ENCODE assay signal across 8 cellular contexts in the genomic region with DNA sequence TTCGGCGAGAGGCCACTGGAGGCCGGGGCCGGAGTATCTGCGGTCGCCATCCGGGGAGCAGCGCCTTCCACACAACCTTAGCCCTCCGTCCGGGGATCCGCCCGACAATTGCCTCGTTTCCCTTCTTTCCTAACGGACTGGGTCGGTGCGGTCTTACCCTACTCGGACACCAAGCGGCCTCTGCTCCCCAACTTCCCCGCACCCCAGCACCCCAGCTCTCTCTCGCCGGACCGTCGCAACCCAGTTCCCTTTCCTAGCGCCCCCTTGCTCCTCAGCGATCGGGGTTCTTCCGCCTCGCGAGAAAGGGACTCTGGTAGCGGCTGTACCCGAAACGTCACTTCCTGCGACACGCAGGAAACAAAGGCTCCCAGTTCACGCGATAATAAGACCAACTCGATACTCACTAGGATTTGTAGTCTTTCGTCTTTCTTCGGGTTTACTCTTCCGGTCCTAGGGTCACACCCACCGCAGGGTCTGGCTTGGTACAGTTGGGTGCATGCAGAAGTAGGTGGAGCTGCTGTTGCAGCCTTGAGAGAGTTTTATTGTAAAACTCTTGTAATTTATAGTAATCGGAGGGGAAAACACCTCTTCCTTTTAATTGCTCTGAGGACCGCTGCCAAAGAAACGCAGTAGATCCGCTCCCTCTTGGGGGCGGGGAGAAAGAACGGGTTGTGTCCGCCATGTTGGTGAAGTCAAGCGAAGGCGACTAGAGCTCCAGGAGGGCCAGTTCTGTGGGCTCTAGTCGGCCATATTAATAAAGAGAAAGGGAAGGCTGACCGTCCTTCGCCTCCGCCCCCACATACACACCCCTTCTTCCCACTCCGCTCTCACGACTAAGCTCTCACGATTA.
DNase-seq lines count a peak whose midpoint lies in the region; TF ChIP-seq lines count a peak whose summit lies in the region.

A gene (plus strand): TSS at position 741 of the 850 bp plus-strand sequence. CDS start 209 bp downstream, outside the sequence.
A gene with protein sequence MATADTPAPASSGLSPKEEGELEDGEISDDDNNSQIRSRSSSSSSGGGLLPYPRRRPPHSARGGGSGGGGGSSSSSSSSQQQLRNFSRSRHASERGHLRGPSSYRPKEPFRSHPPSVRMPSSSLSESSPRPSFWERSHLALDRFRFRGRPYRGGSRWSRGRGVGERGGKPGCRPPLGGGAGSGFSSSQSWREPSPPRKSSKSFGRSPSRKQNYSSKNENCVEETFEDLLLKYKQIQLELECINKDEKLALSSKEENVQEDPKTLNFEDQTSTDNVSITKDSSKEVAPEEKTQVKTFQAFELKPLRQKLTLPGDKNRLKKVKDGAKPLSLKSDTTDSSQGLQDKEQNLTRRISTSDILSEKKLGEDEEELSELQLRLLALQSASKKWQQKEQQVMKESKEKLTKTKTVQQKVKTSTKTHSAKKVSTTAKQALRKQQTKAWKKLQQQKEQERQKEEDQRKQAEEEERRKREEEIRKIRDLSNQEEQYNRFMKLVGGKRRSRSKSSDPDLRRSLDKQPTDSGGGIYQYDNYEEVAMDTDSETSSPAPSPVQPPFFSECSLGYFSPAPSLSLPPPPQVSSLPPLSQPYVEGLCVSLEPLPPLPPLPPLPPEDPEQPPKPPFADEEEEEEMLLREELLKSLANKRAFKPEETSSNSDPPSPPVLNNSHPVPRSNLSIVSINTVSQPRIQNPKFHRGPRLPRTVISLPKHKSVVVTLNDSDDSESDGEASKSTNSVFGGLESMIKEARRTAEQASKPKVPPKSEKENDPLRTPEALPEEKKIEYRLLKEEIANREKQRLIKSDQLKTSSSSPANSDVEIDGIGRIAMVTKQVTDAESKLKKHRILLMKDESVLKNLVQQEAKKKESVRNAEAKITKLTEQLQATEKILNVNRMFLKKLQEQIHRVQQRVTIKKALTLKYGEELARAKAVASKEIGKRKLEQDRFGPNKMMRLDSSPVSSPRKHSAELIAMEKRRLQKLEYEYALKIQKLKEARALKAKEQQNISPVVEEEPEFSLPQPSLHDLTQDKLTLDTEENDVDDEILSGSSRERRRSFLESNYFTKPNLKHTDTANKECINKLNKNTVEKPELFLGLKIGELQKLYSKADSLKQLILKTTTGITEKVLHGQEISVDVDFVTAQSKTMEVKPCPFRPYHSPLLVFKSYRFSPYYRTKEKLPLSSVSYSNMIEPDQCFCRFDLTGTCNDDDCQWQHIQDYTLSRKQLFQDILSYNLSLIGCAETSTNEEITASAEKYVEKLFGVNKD (N-terminal part only) (minus strand): TSS at position 288 of the 850 bp plus-strand sequence. CDS start 238 bp downstream, at position 50.

- H3K4me1 ChIP-seq in MM.1S (ENCODE audit: low read length) (0 out of 2 replicates have a peak, but pooled peaks cover 13% of the 10 kb centered on the region), neuron (ENCODE audit: insufficient read depth, low read length) (peaks cover 14% of the 10 kb centered on the region), subcutaneous abdominal adipose tissue (ENCODE audit: control insufficient read depth in 5 of 5, insufficient read depth in 5 of 5, low read length in 5 of 5) (peaks cover 2 to 27% (median 26%) of the 10 kb centered on the region in 5 donors)

- H3K36me3 ChIP-seq in MM.1S (replicated peaks; ENCODE audit: insufficient read depth, low read length) (peaks cover 10% of the 10 kb centered on the region; the same call in 1 of the 2 replicates), neuron (ENCODE audit: insufficient read depth, low read length) (peaks cover 21% of the 10 kb centered on the region), subcutaneous abdominal adipose tissue (ENCODE audit: control insufficient read depth in 5 of 5, insufficient read depth in 5 of 5, low read length in 5 of 5) (peaks cover 5 to 14% (median 11%) of the 10 kb centered on the region in 5 donors)

- peaks cover 4% of the 10 kb centered on the region; the same call in 1 of the 2 replicates for H4K20me1 ChIP-seq in MM.1S (ENCODE audit: insufficient read depth, low read length)

- H3K9me2 ChIP-seq in MM.1S (replicated peaks; ENCODE audit: insufficient read depth, low read length) = no peaks in the 10 kb centered on the region

- H3K4me3 ChIP-seq in MM.1S (ENCODE audit: low read length) (peak within 1 kb of the TSS; percentile 85), neuron (ENCODE audit: low read length) (peak within 1 kb of the TSS; percentile 88), subcutaneous abdominal adipose tissue (ENCODE audit: low read depth in 1 of 5, low read length in 5 of 5) (peak within 1 kb of the TSS; percentile 87 to 100 (median 97))

- H3K9me3 ChIP-seq in MM.1S (replicated peaks; ENCODE audit: insufficient read depth, low read length) = no peaks in the 10 kb centered on the region
- H3K9me3 ChIP-seq in neuron (ENCODE audit: low read length) = no peaks in the 10 kb centered on the region
- H3K9me3 ChIP-seq in subcutaneous abdominal adipose tissue (ENCODE audit: control insufficient read depth in 5 of 5, low read length in 5 of 5) = no peaks in the 10 kb centered on the region

- peak; percentile 99 for DNase-seq in GF-D8 (lab: John Stamatoyannopoulos, UW)
- peak; percentile 100 for DNase-seq in HCEC 1CT
- peak; percentile 100 for DNase-seq in MM.1S
- DNase-seq in SIG-M5 (lab: John Stamatoyannopoulos, UW) = peak; percentile 100
- peak; percentile 61 to 87 (median 74) for DNase-seq in activated naive CD4-positive, alpha-beta T cell (lab: John Stamatoyannopoulos, UW)
- DNase-seq in foreskin melanocyte = peak; percentile 99

- H3K79me2 ChIP-seq in MM.1S (ENCODE audit: low read length) = peaks cover 74% of the 10 kb centered on the region

- TF ChIP-seq CTCF in MM.1S (IDR thresholded peaks at IDR 0.05; ENCODE audit: low read length) = peak; percentile 33

- H3F3A ChIP-seq in MM.1S (ENCODE audit: insufficient read depth, low read length) = peaks cover 25% of the 10 kb centered on the region

- peak within 1 kb of the TSS; percentile 93 for H3K4me2 ChIP-seq in MM.1S (ENCODE audit: low read depth, low read length)

- peak within 1 kb of the TSS; percentile 80 for H3K27ac ChIP-seq in MM.1S (ENCODE audit: low read length)
- H3K27ac ChIP-seq in subcutaneous abdominal adipose tissue (ENCODE audit: low read depth, low read length) = peak within 1 kb of the TSS; percentile 99

- no peaks in the 10 kb centered on the region for H3K27me3 ChIP-seq in MM.1S (replicated peaks; ENCODE audit: insufficient read depth, low read length)
- H3K27me3 ChIP-seq in neuron (ENCODE audit: insufficient read depth, low read length) = no peaks in the 10 kb centered on the region
- H3K27me3 ChIP-seq in subcutaneous abdominal adipose tissue (ENCODE audit: control insufficient read depth in 5 of 5, insufficient read depth in 4 of 5, low read length in 5 of 5) = no peaks in the 10 kb centered on the region

- H2AFZ ChIP-seq in MM.1S (ENCODE audit: low read length) (peak within 1 kb of the TSS; percentile 84), neuron (ENCODE audit: low read depth, low read length) (peak within 1 kb of the TSS; percentile 66)

- H3K9ac ChIP-seq in MM.1S (ENCODE audit: low read length) = peak within 1 kb of the TSS; percentile 88
- peak within 1 kb of the TSS; percentile 93 to 100 (median 99) for H3K9ac ChIP-seq in subcutaneous abdominal adipose tissue (ENCODE audit: low read length in 5 of 5)

Comparison
In these comparisons a context has a peak if more than half of its experiments do, and no peak if none do; other contexts are left out.
1. Peak in every context shown above with its lines: DNase-seq, H3K4me3 ChIP-seq and H3K27ac ChIP-seq.